ENCODE assay signal across 15 cellular contexts in genomic region chr13:111976474-111977183, GRCh38.
DNase-seq lines count a peak whose midpoint lies in the region.
"Had no signal": no experiment of that assay in that cellular context is flagged by ENCODE, and none has a peak within 500 bp of the region (broad histone marks: within the 10 kb centered on the region; RNA-seq: fewer than 3 reads in every experiment).

No MANE protein-coding gene starts in this region.

- DNase-seq in NCI-H1105 treated with DMSO at 0.1 percent for 48 hours (lab: John Stamatoyannopoulos, UW) (peak; percentile 26), NCI-H1105 (lab: John Stamatoyannopoulos, UW) (no peak), NCI-H1436 treated with DMSO at 0.1 percent for 48 hours (lab: John Stamatoyannopoulos, UW) (peak; percentile 74), NCI-H69 (lab: John Stamatoyannopoulos, UW) (peak; percentile 30), left kidney (ENCODE audit: low read depth, low spot score) (peak; percentile 24), A172 (ENCODE audit: low spot score) (no peak), T1000 (lab: John Stamatoyannopoulos, UW) (no peak), cerebellum (ENCODE audit: low spot score) (no peak)
- DNase-seq: AML-193; CD4-positive, CD25-positive, alpha-beta regulatory T cell; KBM-7; NCI-H1048; NCI-H2171 treated with DMSO at 0.1 percent for 48 hours; NCI-H524 treated with DMSO at 0.1 percent for 48 hours; PC-3 had no signal

Comparison
In these comparisons a context has a peak if more than half of its experiments do, and no peak if none do; other contexts are left out.
1. DNase-seq: peak in NCI-H1105 treated with DMSO at 0.1 percent for 48 hours (single experiment), NCI-H1436 treated with DMSO at 0.1 percent for 48 hours (single experiment), NCI-H69 (single experiment) and left kidney (single experiment); none in NCI-H1105 (single experiment), A172 (single experiment), T1000 (single experiment) and cerebellum (single experiment).